9 cellular contexts compared by ENCODE assay signal in the genomic region with DNA sequence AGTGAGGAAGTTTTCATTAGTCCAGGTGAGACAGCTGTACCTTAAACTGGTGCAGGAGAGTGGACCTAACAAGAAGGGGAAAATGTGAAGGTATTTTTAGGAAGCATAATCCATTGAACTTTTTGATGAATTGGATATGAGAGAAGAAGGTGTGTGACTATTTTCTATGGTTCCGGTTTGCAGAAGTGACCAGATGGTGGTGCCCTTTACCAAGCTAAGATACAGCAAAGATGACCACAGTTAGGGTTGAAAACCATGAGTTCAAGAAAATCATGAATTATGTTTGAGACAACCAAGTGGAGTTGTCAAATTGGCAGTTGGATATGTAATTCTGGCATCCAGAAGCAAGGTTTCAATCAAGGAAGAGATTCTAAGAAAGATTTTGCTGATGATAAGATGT.
DNase-seq lines count a peak whose midpoint lies in the region; ATAC-seq and TF ChIP-seq lines count a peak whose summit lies in the region.
"Had no signal": no experiment of that assay in that cellular context is flagged by ENCODE, and none has a peak within 500 bp of the region (broad histone marks: within the 10 kb centered on the region; RNA-seq: fewer than 3 reads in every experiment).

No MANE protein-coding gene starts in this region.

- no TSS peak for BruUV-seq in PC-9 (replicated peaks; lab: Mats Ljungman, UMichigan)

- no peak overlapping the region for H3K27ac ChIP-seq in HEK293 (ENCODE audit: extremely low read depth, low read depth, low read length)
- H3K27ac ChIP-seq in PC-9: no peak overlapping the region

- peak; percentile 3 for DNase-seq in CMK (ENCODE audit: low read depth)
- no peak for DNase-seq in PC-9
- DNase-seq in inferior parietal cortex (ENCODE audit: extremely low spot score): peak; percentile 61
- no peak for DNase-seq in activated CD4-positive, alpha-beta memory T cell treated with anti-CD3 and anti-CD28 coated beads, Interleukin-2, amount 10 ng/mL, durations not matched to agents 7 days and 5 days
- DNase-seq in stimulated activated CD4-positive, alpha-beta T cell treated with anti-CD3 and anti-CD28 coated beads, Interleukin-12 subunit alpha, Interleukin-12 subunit beta, amount 100 ng/mL, for 4 hours: no peak

- H3K4me1 ChIP-seq in HEK293 (ENCODE audit: control insufficient read depth, insufficient read depth, low read length): no peaks in the 10 kb centered on the region
- no peaks in the 10 kb centered on the region for H3K4me1 ChIP-seq in PC-9 (replicated peaks; ENCODE audit: insufficient read depth)

- H3F3A ChIP-seq in PC-9 (ENCODE audit: insufficient read depth, low read depth): no peaks in the 10 kb centered on the region

- no peaks in the 10 kb centered on the region for H3K9me3 ChIP-seq in HEK293 (ENCODE audit: control insufficient read depth, insufficient read depth, low read depth, low read length)
- no peaks in the 10 kb centered on the region for H3K9me3 ChIP-seq in PC-9 (ENCODE audit: insufficient read depth, low read depth)

- no peaks in the 10 kb centered on the region for H3K27me3 ChIP-seq in PC-9 (ENCODE audit: insufficient read depth, low read depth)

- H4K20me1 ChIP-seq in PC-9 (ENCODE audit: insufficient read depth): no peaks in the 10 kb centered on the region

- no peaks in the 10 kb centered on the region for H3K27me3 Mint-ChIP-seq in activated CD4-positive, alpha-beta memory T cell treated with anti-CD3 and anti-CD28 coated beads, Interleukin-2, amount 10 ng/mL, durations not matched to agents 7 days and 5 days
- H3K27me3 Mint-ChIP-seq: memory B cell had no signal

- H3K4me1 Mint-ChIP-seq in activated CD4-positive, alpha-beta memory T cell treated with anti-CD3 and anti-CD28 coated beads, Interleukin-2, amount 10 ng/mL, durations not matched to agents 7 days and 5 days: no peaks in the 10 kb centered on the region
- H3K4me1 Mint-ChIP-seq: memory B cell had no signal

- TF ChIP-seq CTCF in HEK293 (tag by site-specific recombination; IDR thresholded peaks at IDR 0.05): peak; percentile 43; the same call in 1 of the 2 replicates
- TF ChIP-seq CTCF in PC-9 (conservative IDR thresholded peaks at IDR 0.05): peak; percentile 62

- intact Hi-C loops in PC-9 (cut with micrococcal nuclease; ENCODE audit: unreplicated experiment): loop anchor here (2.0 to 10.0 kb wide), 3 partner anchors 141 to 1511 kb away; no protein-coding TSS in a partner anchor

- H3K9me3 Mint-ChIP-seq in activated CD4-positive, alpha-beta memory T cell treated with anti-CD3 and anti-CD28 coated beads, Interleukin-2, amount 10 ng/mL, durations not matched to agents 7 days and 5 days: peaks cover 2% of the 10 kb centered on the region

- H3K9me2 ChIP-seq in PC-9 (ENCODE audit: insufficient read depth): no peaks in the 10 kb centered on the region

- CTCF ChIA-PET in HEK293 (lab: Yijun Ruan, JAX) (interaction anchor here (0.6 to 2.1 kb wide), 8 partner anchors 127 to 434 kb away, joined by 3 to 11 read pairs (median 4); no protein-coding TSS in a partner anchor), PC-9 (lab: Charles Lee) (no interaction called here)
- CTCF ChIA-PET in activated CD4-positive, alpha-beta memory T cell treated with anti-CD3 and anti-CD28 coated beads, Interleukin-2, amount 10 ng/mL, durations not matched to agents 7 days and 5 days (lab: Charles Lee): no interaction called here

- H3K36me3 Mint-ChIP-seq in activated CD4-positive, alpha-beta memory T cell treated with anti-CD3 and anti-CD28 coated beads, Interleukin-2, amount 10 ng/mL, durations not matched to agents 7 days and 5 days (ENCODE audit: low read depth): no peaks in the 10 kb centered on the region
- H3K36me3 Mint-ChIP-seq: memory B cell had no signal

- no peaks in the 10 kb centered on the region for H3K79me2 ChIP-seq in PC-9 (ENCODE audit: low read depth)

- H2AFZ ChIP-seq in PC-9: no peak overlapping the region

- H3K4me3 Mint-ChIP-seq in activated CD4-positive, alpha-beta memory T cell treated with anti-CD3 and anti-CD28 coated beads, Interleukin-2, amount 10 ng/mL, durations not matched to agents 7 days and 5 days: no peak overlapping the region
- H3K4me3 Mint-ChIP-seq: memory B cell had no signal

- H3K27ac Mint-ChIP-seq in activated CD4-positive, alpha-beta memory T cell treated with anti-CD3 and anti-CD28 coated beads, Interleukin-2, amount 10 ng/mL, durations not matched to agents 7 days and 5 days: no peak overlapping the region
- H3K27ac Mint-ChIP-seq: memory B cell had no signal

- ATAC-seq in GM21825 (IDR thresholded peaks at IDR 0.05; ENCODE audit: unreplicated experiment): no peak
- ATAC-seq in HG03520 (IDR thresholded peaks at IDR 0.05; ENCODE audit: unreplicated experiment): no peak

- H3K36me3 ChIP-seq in HEK293 (ENCODE audit: control insufficient read depth in 2 of 2, insufficient read depth in 1 of 2, low read length in 2 of 2) (no peaks in the 10 kb centered on the region), PC-9 (ENCODE audit: low read depth) (no peaks in the 10 kb centered on the region)

- H3K4me3 ChIP-seq in HEK293 (ENCODE audit: low read depth, low read length) (no peak overlapping the region), PC-9 (no peak overlapping the region)

- no peak overlapping the region for H3K4me2 ChIP-seq in PC-9

- POLR2A ChIA-PET in HEK293 (lab: Yijun Ruan, JAX): no interaction called here
- POLR2A ChIA-PET in PC-9 (lab: Charles Lee; ENCODE audit: unreplicated experiment): no interaction called here
- POLR2A ChIA-PET in activated CD4-positive, alpha-beta memory T cell treated with anti-CD3 and anti-CD28 coated beads, Interleukin-2, amount 10 ng/mL, durations not matched to agents 7 days and 5 days (lab: Charles Lee): no interaction called here

TF ChIP-seq in HEK293, 187 proteins besides CTCF, POLR2A, EP300 and RAD21:
- TF ChIP-seq ZNF391 (tag by site-specific recombination; IDR thresholded peaks at IDR 0.05; ENCODE audit: borderline replicate concordance, low read depth) (no peak), ZNF654 (tag by site-specific recombination; IDR thresholded peaks at IDR 0.05; ENCODE audit: low read depth) (peak; percentile 74)

Comparison
In these comparisons a context has a peak if more than half of its experiments do, and no peak if none do; other contexts are left out.
1. DNase-seq: peak in CMK (single experiment) and inferior parietal cortex (single experiment); none in PC-9 (0 of 2), activated CD4-positive, alpha-beta memory T cell treated with anti-CD3 and anti-CD28 coated beads, Interleukin-2, amount 10 ng/mL, durations not matched to agents 7 days and 5 days (single experiment) and stimulated activated CD4-positive, alpha-beta T cell treated with anti-CD3 and anti-CD28 coated beads, Interleukin-12 subunit alpha, Interleukin-12 subunit beta, amount 100 ng/mL, for 4 hours (single experiment).